ENCODE assay signal across 22 cellular contexts in the genomic region with DNA sequence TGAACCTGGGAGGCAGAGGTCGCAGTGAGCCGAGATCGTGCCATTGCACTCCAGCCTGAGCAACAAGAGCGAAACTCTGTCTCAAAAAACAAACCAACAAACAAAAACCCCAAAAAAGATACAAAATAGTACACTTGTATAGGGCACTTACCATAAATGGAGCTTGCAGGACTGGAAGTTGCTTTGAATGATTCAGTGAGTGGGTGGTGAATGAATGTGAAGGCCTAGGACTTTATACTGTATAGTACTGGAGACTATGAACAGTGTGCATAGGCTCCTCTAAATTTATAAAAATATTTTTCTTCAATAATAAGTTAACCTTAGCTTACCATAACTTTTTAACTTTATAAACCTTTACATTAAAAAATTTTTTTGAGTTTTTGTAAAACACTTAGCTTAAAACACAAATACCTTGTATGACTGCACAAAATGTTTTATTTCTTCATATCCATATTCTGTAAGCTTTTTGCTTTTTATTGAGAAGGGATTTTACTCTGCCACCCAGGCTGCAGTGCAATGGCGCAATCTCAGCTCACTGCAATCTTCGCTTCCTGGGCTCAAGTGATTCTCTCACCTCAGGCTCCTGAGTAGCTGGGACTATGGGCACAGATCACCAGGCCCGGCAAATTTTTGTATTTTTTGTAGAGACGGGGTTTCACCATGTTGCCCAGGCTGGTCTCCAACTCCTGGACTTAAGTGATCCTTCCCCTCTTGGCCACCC. TPM values are rescaled to one million over a fixed set of nuclear protein-coding genes. Genes with fewer than 3 reads are reported as not detected.
DNase-seq lines count a peak whose midpoint lies in the region; TF ChIP-seq lines count a peak whose summit lies in the region.
"Had no signal": no experiment of that assay in that cellular context is flagged by ENCODE, and none has a peak within 500 bp of the region (broad histone marks: within the 10 kb centered on the region; RNA-seq: fewer than 3 reads in every experiment).

No MANE protein-coding gene starts in this region.

- H3K4me2 ChIP-seq in BLaER1 = no peak overlapping the region
- H3K4me2 ChIP-seq: PC-9 had no signal

- TF ChIP-seq CTCF in epithelial cell of esophagus (IDR thresholded peaks at IDR 0.05; ENCODE audit: insufficient read depth, low read depth, low read length, missing control alignments) (no peak), right atrium auricular region (IDR thresholded peaks at IDR 0.05) (no peak)

- no peak overlapping the region for H3K27ac ChIP-seq in BLaER1
- no peak overlapping the region for H3K27ac ChIP-seq in right atrium auricular region
- H3K27ac ChIP-seq: C4-2B, PC-9, RWPE1 had no signal

- H3K9me3 ChIP-seq in BLaER1 (no peaks in the 10 kb centered on the region), adipocyte (ENCODE audit: control insufficient read depth, low read length) (no peaks in the 10 kb centered on the region), right atrium auricular region (no peaks in the 10 kb centered on the region)
- H3K9me3 ChIP-seq: Caco-2 had no signal

- H3K9ac ChIP-seq in BLaER1 = 0 out of 2 replicates have a peak overlapping the region, but pooled peaks have one; percentile 19
- H3K9ac ChIP-seq in adipocyte (ENCODE audit: low read length) = no peak overlapping the region

- no peak overlapping the region for H3K4me3 ChIP-seq in BLaER1
- no peak overlapping the region for H3K4me3 ChIP-seq in adipocyte (ENCODE audit: low read length)
- no peak overlapping the region for H3K4me3 ChIP-seq in epithelial cell of esophagus (ENCODE audit: low read length)
- no peak overlapping the region for H3K4me3 ChIP-seq in right atrium auricular region
- H3K4me3 ChIP-seq: PC-9 had no signal

- H3K4me1 ChIP-seq in BLaER1 (peaks cover under 1% of the 10 kb centered on the region), adipocyte (ENCODE audit: control insufficient read depth, insufficient read depth, low read length) (peaks cover 2% of the 10 kb centered on the region), right atrium auricular region (no peaks in the 10 kb centered on the region)
- H3K4me1 ChIP-seq: Caco-2 had no signal

- no peaks in the 10 kb centered on the region for H3K27me3 ChIP-seq in BLaER1
- H3K27me3 ChIP-seq in adipocyte (replicated peaks; ENCODE audit: control insufficient read depth, insufficient read depth, low read length) = no peaks in the 10 kb centered on the region
- no peaks in the 10 kb centered on the region for H3K27me3 ChIP-seq in right atrium auricular region

- H4K20me1 ChIP-seq in BLaER1 = no peaks in the 10 kb centered on the region

- no peaks in the 10 kb centered on the region for H3K36me3 ChIP-seq in BLaER1
- no peaks in the 10 kb centered on the region for H3K36me3 ChIP-seq in adipocyte (ENCODE audit: control insufficient read depth, insufficient read depth, low read length, severe bottlenecking)
- no peaks in the 10 kb centered on the region for H3K36me3 ChIP-seq in right atrium auricular region

- DNase-seq in GF-D8 (lab: John Stamatoyannopoulos, UW) = peak; percentile 14
- DNase-seq in adipocyte (ENCODE audit: low read depth) = peak; percentile 20
- peak; percentile 41 for DNase-seq in epithelial cell of esophagus (ENCODE audit: low read depth)
- no peak for DNase-seq in right atrium auricular region (ENCODE audit: low spot score)
- DNase-seq in RPMI8226 = no peak
- DNase-seq in NAMALWA (ENCODE audit: low spot score) = no peak
- DNase-seq: Caco-2; CD8-positive, alpha-beta T cell; DMS79; EL; GDM1; NCI-H1105; NCI-H1436 treated with DMSO at 0.1 percent for 48 hours; NCI-H187 treated with DMSO at 0.1 percent for 48 hours; NCI-H2171 treated with DMSO at 0.1 percent for 48 hours; NCI-H524 treated with DMSO at 0.1 percent for 48 hours; NCI-H774; PC-9; SHP77 had no signal

RNA-seq across cellular contexts. Expression of a gene that starts 6.9 kb away (rescaled TPM):
- 100 to 1,000 TPM; 171 to 175 TPM for total RNA-seq in right atrium auricular region

RNA-seq across cellular contexts. Expression of a gene that starts 30.5 kb away (rescaled TPM):
- 10 to 100 TPM in 1 of 2 donors, 1 to 10 TPM in 1; 10.0 to 12.9 TPM for total RNA-seq in right atrium auricular region

RNA-seq across cellular contexts. Expression of a gene that starts 58.3 kb away (rescaled TPM):
- total RNA-seq in right atrium auricular region = 100 to 1,000 TPM; 820 to 834 TPM

Comparison
In these comparisons a context has a peak if more than half of its experiments do, and no peak if none do; other contexts are left out.
1. DNase-seq: peak in GF-D8 (single experiment), adipocyte (single experiment) and epithelial cell of esophagus (single experiment); none in right atrium auricular region (single experiment), RPMI8226 (single experiment) and NAMALWA (single experiment).